In the genomic region with DNA sequence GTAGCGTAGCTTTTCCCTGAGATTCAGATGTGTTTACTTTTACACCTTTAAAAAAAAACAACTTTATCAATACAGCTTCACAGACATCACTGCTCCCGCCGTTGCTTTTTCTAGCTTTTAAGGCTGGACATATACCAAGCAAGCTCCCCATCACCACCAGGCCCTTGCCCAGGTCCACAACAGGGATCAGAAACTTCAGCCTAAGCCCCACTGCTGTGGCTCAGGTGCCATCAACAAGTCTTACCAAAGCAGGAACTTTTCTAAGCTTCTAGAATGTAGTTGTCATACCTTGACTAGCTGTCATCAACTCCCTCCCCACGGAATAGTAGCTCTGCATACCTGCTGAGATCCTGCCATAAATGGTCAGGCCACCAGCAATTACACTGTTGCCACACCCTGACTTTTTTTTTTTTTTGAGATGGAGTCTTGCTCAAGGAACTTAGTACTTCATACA, we compare ENCODE assay signal across 25 cellular contexts. TPM values are rescaled to one million over a fixed set of nuclear protein-coding genes. Genes with fewer than 3 reads are reported as not detected.
DNase-seq lines count a peak whose midpoint lies in the region; ATAC-seq, FAIRE-seq and TF ChIP-seq lines count a peak whose summit lies in the region.
"Had no signal": no experiment of that assay in that cellular context is flagged by ENCODE, and none has a peak within 500 bp of the region (broad histone marks: within the 10 kb centered on the region; RNA-seq: fewer than 3 reads in every experiment).

No MANE protein-coding gene starts in this region.

- H3K4me2 ChIP-seq in HepG2 (ENCODE audit: low read depth, low read length), result 0 out of 2 replicates have a peak overlapping the region, but pooled peaks have one; percentile 5
- H3K4me2 ChIP-seq: SK-N-SH had no signal

- no peak for TF ChIP-seq EP300 in HepG2 (IDR thresholded peaks at IDR 0.05; ENCODE audit: low read depth in 2 of 2, low read length in 2 of 2)
- TF ChIP-seq EP300 in HepG2 (CRISPR knock-in tag; IDR thresholded peaks at IDR 0.05; ENCODE audit: borderline replicate concordance), result no peak

- intact Hi-C loops in colonic mucosa (cut with DNase I), result no loop called here
- intact Hi-C loops in HepG2 (cut with micrococcal nuclease; ENCODE audit: unreplicated experiment), result no loop called here

- CTCF ChIA-PET in HepG2 (lab: Yijun Ruan, JAX; ENCODE audit: low intra/inter-chr PET ratio, low total read pairs), result no interaction called here

- H3K36me3 Mint-ChIP-seq in stimulated activated effector memory CD8-positive, alpha-beta T cell treated with anti-CD3 and anti-CD28 coated beads, Interleukin-12 subunit alpha, Interleukin-12 subunit beta, amount 100 ng/mL, for 72 hours, result no peaks in the 10 kb centered on the region
- H3K36me3 Mint-ChIP-seq: activated naive CD8-positive, alpha-beta T cell had no signal

- H3K4me3 Mint-ChIP-seq in stimulated activated effector memory CD8-positive, alpha-beta T cell treated with anti-CD3 and anti-CD28 coated beads, Interleukin-12 subunit alpha, Interleukin-12 subunit beta, amount 100 ng/mL, for 72 hours, result no peak overlapping the region
- H3K4me3 Mint-ChIP-seq: activated CD8-positive, alpha-beta T cell treated with anti-CD3 and anti-CD28 coated beads for 36 hours; activated naive CD8-positive, alpha-beta T cell; activated T-cell treated with anti-CD3 and anti-CD28 coated beads, Interleukin-2, amount 50 U/mL, for 72 hours had no signal

- H3K27ac Mint-ChIP-seq in stimulated activated effector memory CD8-positive, alpha-beta T cell treated with anti-CD3 and anti-CD28 coated beads, Interleukin-12 subunit alpha, Interleukin-12 subunit beta, amount 100 ng/mL, for 72 hours, result peak overlapping the region; percentile 15
- H3K27ac Mint-ChIP-seq: activated CD8-positive, alpha-beta T cell treated with anti-CD3 and anti-CD28 coated beads for 36 hours; activated naive CD8-positive, alpha-beta T cell; activated T-cell treated with anti-CD3 and anti-CD28 coated beads, Interleukin-2, amount 50 U/mL, for 72 hours had no signal

- H3K4me1 Mint-ChIP-seq in stimulated activated effector memory CD8-positive, alpha-beta T cell treated with anti-CD3 and anti-CD28 coated beads, Interleukin-12 subunit alpha, Interleukin-12 subunit beta, amount 100 ng/mL, for 72 hours, result peaks cover 33% of the 10 kb centered on the region

- in situ Hi-C loops in HepG2 (cut with HindIII; ENCODE audit: extremely low pct_ligation_motif_present, low pct_unique_long_range_greater_than_20kb), result no loop called here

- H3K4me3 ChIP-seq in colonic mucosa, result no peak overlapping the region
- no peak overlapping the region for H3K4me3 ChIP-seq in HepG2 (replicated peaks in 1 of 3; ENCODE audit: insufficient read depth in 1 of 3, low read depth in 2 of 3, low read length in 3 of 3)
- H3K4me3 ChIP-seq: sigmoid colon, upper lobe of right lung had no signal

- H2AFZ ChIP-seq in HepG2 (ENCODE audit: low read length), result no peak overlapping the region

- 38% methylated on average over 4 of the region's 4 CpGs for WGBS in HepG2 (ENCODE audit: low lambda C conversion rate)

- DNase-seq in NCI-H2171 treated with DMSO at 0.1 percent for 48 hours (lab: John Stamatoyannopoulos, UW) (peak; percentile 40), NCI-H2171 (lab: John Stamatoyannopoulos, UW) (no peak), colonic mucosa (peak; percentile 71), HepG2 (ENCODE audit: low spot score) (no peak), NCI-H748 treated with DMSO at 0.1 percent for 48 hours (lab: John Stamatoyannopoulos, UW) (no peak), hypothalamus (lab: John Stamatoyannopoulos, UW) (no peak)
- no peak for DNase-seq in stimulated activated effector memory CD8-positive, alpha-beta T cell treated with anti-CD3 and anti-CD28 coated beads, Interleukin-12 subunit alpha, Interleukin-12 subunit beta, amount 100 ng/mL, for 72 hours (ENCODE audit: low spot score in 2 of 2)
- DNase-seq: activated CD8-positive, alpha-beta T cell treated with anti-CD3 and anti-CD28 coated beads for 36 hours; activated T-cell treated with anti-CD3 and anti-CD28 coated beads, Interleukin-2, amount 50 U/mL, for 72 hours; foreskin melanocyte; GOT3; kidney glomerular epithelial cell; midbrain; NCI-H1417; occipital lobe; sigmoid colon; SK-N-SH; stimulated activated naive CD4-positive, alpha-beta T cell treated with Interleukin-2 at 50 U/mL for 16 hours; T-helper 9 cell; upper lobe of right lung had no signal

- POLR2A ChIA-PET in HepG2 (lab: Yijun Ruan, JAX), result interaction anchor here (1.0 to 2.8 kb wide), 2 partner anchors 9 to 20 kb away, joined by 4 to 10 read pairs; partner anchors contain the start of gene ADIPOR2

- peak overlapping the region; percentile 52 to 78 for H3K9ac ChIP-seq in colonic mucosa (ENCODE audit: low read depth in 2 of 2, low read length in 2 of 2)
- no peak overlapping the region for H3K9ac ChIP-seq in HepG2 (ENCODE audit: insufficient read depth, low read depth, low read length)
- H3K9ac ChIP-seq: SK-N-SH had no signal

- no peaks in the 10 kb centered on the region for H3K9me3 ChIP-seq in colonic mucosa
- no peaks in the 10 kb centered on the region for H3K9me3 ChIP-seq in HepG2 (ENCODE audit: low read length)
- H3K9me3 ChIP-seq: sigmoid colon, SK-N-SH, upper lobe of right lung had no signal

- peak overlapping the region; percentile 96 for H3K27ac ChIP-seq in colonic mucosa
- no peak overlapping the region for H3K27ac ChIP-seq in HepG2 (ENCODE audit: extremely low read length, insufficient read depth, low read length)
- H3K27ac ChIP-seq: 22Rv1, sigmoid colon, upper lobe of right lung had no signal

- H3K79me2 ChIP-seq in HepG2 (ENCODE audit: insufficient read depth, low read length), result no peaks in the 10 kb centered on the region

- TF ChIP-seq CTCF in colonic mucosa (IDR thresholded peaks at IDR 0.05) (no peak), HepG2 (CRISPR knock-in tag; IDR thresholded peaks at IDR 0.05) (no peak)

- no TSS peak for BruUV-seq in HepG2 (replicated peaks; lab: Mats Ljungman, UMichigan)

- H3K27me3 ChIP-seq in colonic mucosa (no peaks in the 10 kb centered on the region), HepG2 (ENCODE audit: control insufficient read depth in 1 of 2, insufficient read depth in 2 of 2, low read length in 2 of 2) (no peaks in the 10 kb centered on the region)
- H3K27me3 ChIP-seq: sigmoid colon, upper lobe of right lung had no signal

- TF ChIP-seq POLR2A in HepG2 (IDR thresholded peaks at IDR 0.05; ENCODE audit: insufficient read depth in 1 of 2, low read depth in 2 of 2, low read length in 2 of 2), result no peak

- H3K36me3 ChIP-seq in colonic mucosa (no peaks in the 10 kb centered on the region), HepG2 (replicated peaks in 1 of 2; ENCODE audit: control insufficient read depth in 1 of 2, insufficient read depth in 2 of 2, low read length in 2 of 2) (no peaks in the 10 kb centered on the region)
- H3K36me3 ChIP-seq: sigmoid colon, upper lobe of right lung had no signal

- no peak for TF ChIP-seq RAD21 in HepG2 (CRISPR knock-in tag; IDR thresholded peaks at IDR 0.05)

- no peak for FAIRE-seq in HepG2 (lab: Jason Lieb, UNC)
- FAIRE-seq: D721Med had no signal

- no peaks in the 10 kb centered on the region for H4K20me1 ChIP-seq in HepG2 (ENCODE audit: insufficient read depth, low read length)

- peaks cover 3% of the 10 kb centered on the region for H3K4me1 ChIP-seq in colonic mucosa
- H3K4me1 ChIP-seq in HepG2 (ENCODE audit: insufficient read depth, low read length), result peaks cover 54% of the 10 kb centered on the region
- H3K4me1 ChIP-seq: sigmoid colon had no signal

- ATAC-seq in HepG2, result no peak
- ATAC-seq in stimulated activated effector memory CD8-positive, alpha-beta T cell treated with anti-CD3 and anti-CD28 coated beads, Interleukin-12 subunit alpha, Interleukin-12 subunit beta, amount 100 ng/mL, for 72 hours, result no peak
- no peak for ATAC-seq in GM21825 (IDR thresholded peaks at IDR 0.05; ENCODE audit: unreplicated experiment)
- ATAC-seq: activated T-cell treated with anti-CD3 and anti-CD28 coated beads, Interleukin-2, amount 50 U/mL, for 72 hours; Panc1; upper lobe of right lung had no signal

- no peaks in the 10 kb centered on the region for H3K9me3 Mint-ChIP-seq in stimulated activated effector memory CD8-positive, alpha-beta T cell treated with anti-CD3 and anti-CD28 coated beads, Interleukin-12 subunit alpha, Interleukin-12 subunit beta, amount 100 ng/mL, for 72 hours
- H3K9me3 Mint-ChIP-seq: activated CD8-positive, alpha-beta T cell treated with anti-CD3 and anti-CD28 coated beads for 36 hours; activated T-cell treated with anti-CD3 and anti-CD28 coated beads, Interleukin-2, amount 50 U/mL, for 72 hours had no signal

RNA-seq across cellular contexts. Expression of gene ADIPOR2, which starts 20.0 kb away (rescaled TPM):
- total RNA-seq in colonic mucosa (100 to 1,000 TPM in 1 of 2 donors, 10 to 100 TPM in 1; 68.3 to 138 TPM), HepG2 (2016; rRNA removed; fragmentation: Illumina TruSeq; extraction: Trizol) (35.2 and 40.8 TPM in 2 replicates)
- 14.0 and 15.3 TPM in 2 replicates for total RNA-seq in HepG2 (2016; cell fraction: cytosol; rRNA removed; fragmentation: Illumina TruSeq; extraction: Trizol; ENCODE audit: low read depth)
- 34.6 and 36.8 TPM in 2 replicates for total RNA-seq in HepG2 (2016; cell fraction: insoluble cytoplasmic fraction; rRNA removed; fragmentation: Illumina TruSeq; extraction: Trizol)
- total RNA-seq in HepG2 (2016; cell fraction: membrane; rRNA removed; fragmentation: Illumina TruSeq; extraction: Trizol), result 32.2 and 37.5 TPM in 2 replicates
- 57.1 and 62.9 TPM in 2 replicates for total RNA-seq in HepG2 (2016; cell fraction: nucleus; rRNA removed; fragmentation: Illumina TruSeq; extraction: Trizol)
- polyA plus RNA-seq in HepG2 (2011; rRNA removed), result 52.2 and 56.5 TPM in 2 replicates
- polyA plus RNA-seq in HepG2 (2011; cell fraction: cytosol; rRNA removed), result 30.4 and 47.3 TPM in 2 replicates
- polyA plus RNA-seq in HepG2 (2011; cell fraction: nucleus; rRNA removed), result 39.2 and 60.6 TPM in 2 replicates
- 68.6 and 70.3 TPM in 2 replicates for polyA plus RNA-seq in HepG2 (2012)
- 8.2 TPM in 2 replicates for polyA plus RNA-seq in HepG2 (2016; cell fraction: cytosol; fragmentation: Illumina TruSeq; extraction: Trizol; ENCODE audit: low read depth)
- 42.4 and 47.2 TPM in 2 replicates for polyA plus RNA-seq in HepG2 (2016; cell fraction: insoluble cytoplasmic fraction; fragmentation: Illumina TruSeq; extraction: Trizol; ENCODE audit: low read depth)
- polyA plus RNA-seq in HepG2 (2016; cell fraction: membrane; fragmentation: Illumina TruSeq; extraction: Trizol; ENCODE audit: low read depth), result 24.7 and 28.3 TPM in 2 replicates
- 75.6 and 80.5 TPM in 2 replicates for polyA plus RNA-seq in HepG2 (2016; cell fraction: nucleus; fragmentation: Illumina TruSeq; extraction: Trizol; ENCODE audit: insufficient read depth, low read depth)
- polyA minus RNA-seq in HepG2 (2011; rRNA and poly(A)+ RNA removed; ENCODE audit: low replicate concordance), result 53.2 and 63.9 TPM in 2 replicates
- polyA minus RNA-seq in HepG2 (2011; cell fraction: cytosol; rRNA and poly(A)+ RNA removed), result 37.1 and 43.3 TPM in 2 replicates
- 89.9 and 92.1 TPM in 2 replicates for polyA minus RNA-seq in HepG2 (2011; cell fraction: nucleus; rRNA and poly(A)+ RNA removed)

RNA-seq across cellular contexts. Expression of gene WNT5B, which starts 41.8 kb away (rescaled TPM):
- 1 to 10 TPM; 1.5 to 5.9 TPM for total RNA-seq in colonic mucosa
- total RNA-seq in HepG2 (2016; rRNA removed; fragmentation: Illumina TruSeq; extraction: Trizol), result 0.04 TPM in 1 of 2 replicates, not detected in the other
- total RNA-seq in HepG2 (2016; cell fraction: cytosol; rRNA removed; fragmentation: Illumina TruSeq; extraction: Trizol; ENCODE audit: low read depth), result not detected in 2 replicates
- 0.06 TPM in 1 of 2 replicates, not detected in the other for total RNA-seq in HepG2 (2016; cell fraction: insoluble cytoplasmic fraction; rRNA removed; fragmentation: Illumina TruSeq; extraction: Trizol)
- not detected in 2 replicates for total RNA-seq in HepG2 (2016; cell fraction: membrane; rRNA removed; fragmentation: Illumina TruSeq; extraction: Trizol)
- not detected in 2 replicates for total RNA-seq in HepG2 (2016; cell fraction: nucleus; rRNA removed; fragmentation: Illumina TruSeq; extraction: Trizol)
- polyA plus RNA-seq in HepG2 (2011; rRNA removed), result not detected in 2 replicates
- 0.04 TPM in 2 replicates for polyA plus RNA-seq in HepG2 (2011; cell fraction: cytosol; rRNA removed)
- not detected in 2 replicates for polyA plus RNA-seq in HepG2 (2011; cell fraction: nucleus; rRNA removed)
- polyA plus RNA-seq in HepG2 (2012), result not detected in 2 replicates
- not detected in 2 replicates for polyA plus RNA-seq in HepG2 (2016; cell fraction: cytosol; fragmentation: Illumina TruSeq; extraction: Trizol; ENCODE audit: low read depth)
- polyA plus RNA-seq in HepG2 (2016; cell fraction: insoluble cytoplasmic fraction; fragmentation: Illumina TruSeq; extraction: Trizol; ENCODE audit: low read depth), result not detected in 2 replicates
- not detected in 2 replicates for polyA plus RNA-seq in HepG2 (2016; cell fraction: membrane; fragmentation: Illumina TruSeq; extraction: Trizol; ENCODE audit: low read depth)
- polyA plus RNA-seq in HepG2 (2016; cell fraction: nucleus; fragmentation: Illumina TruSeq; extraction: Trizol; ENCODE audit: insufficient read depth, low read depth), result not detected in 2 replicates
- not detected in 2 replicates for polyA minus RNA-seq in HepG2 (2011; rRNA and poly(A)+ RNA removed; ENCODE audit: low replicate concordance)
- not detected in 2 replicates for polyA minus RNA-seq in HepG2 (2011; cell fraction: cytosol; rRNA and poly(A)+ RNA removed)
- polyA minus RNA-seq in HepG2 (2011; cell fraction: nucleus; rRNA and poly(A)+ RNA removed), result not detected in 2 replicates
- total RNA-seq: activated CD8-positive, alpha-beta T cell treated with anti-CD3 and anti-CD28 coated beads for 36 hours had no signal

Comparison
In these comparisons a context has a peak if more than half of its experiments do, and no peak if none do; other contexts are left out.
1. DNase-seq: peak in NCI-H2171 treated with DMSO at 0.1 percent for 48 hours (single experiment) and colonic mucosa (single experiment); none in NCI-H2171 (single experiment), HepG2 (single experiment), stimulated activated effector memory CD8-positive, alpha-beta T cell treated with anti-CD3 and anti-CD28 coated beads, Interleukin-12 subunit alpha, Interleukin-12 subunit beta, amount 100 ng/mL, for 72 hours (0 of 2), NCI-H748 treated with DMSO at 0.1 percent for 48 hours (single experiment) and hypothalamus (0 of 51).